Comparison of ENCODE assay signal across 8 cellular contexts in the genomic region with DNA sequence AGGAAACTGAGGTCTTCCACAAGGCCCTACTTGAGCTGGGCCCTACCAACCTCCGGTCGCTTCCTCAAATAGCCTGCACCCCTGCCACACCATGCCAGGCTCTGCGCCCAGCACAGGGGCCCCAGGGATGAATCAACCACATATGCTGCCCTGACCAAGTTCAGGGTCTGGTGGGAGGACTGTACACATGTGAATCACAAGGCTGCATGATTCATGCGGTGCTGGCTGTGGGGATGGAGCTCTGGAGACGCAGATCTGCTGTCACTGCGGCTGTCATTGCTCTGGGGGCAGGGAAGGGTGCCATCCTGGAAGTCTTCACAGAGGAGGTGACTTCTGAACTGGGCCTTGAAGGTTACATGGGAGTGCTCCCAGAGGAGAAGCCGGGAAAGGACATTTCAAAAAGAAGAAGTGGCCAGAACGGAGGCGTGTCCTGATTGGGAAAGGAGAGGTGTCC. TPM values are rescaled to one million over a fixed set of nuclear protein-coding genes. Genes with fewer than 3 reads are reported as not detected.
DNase-seq lines count a peak whose midpoint lies in the region; ATAC-seq and TF ChIP-seq lines count a peak whose summit lies in the region.

No MANE protein-coding gene starts in this region.

- H3K27ac Mint-ChIP-seq in activated naive CD4-positive, alpha-beta T cell treated with anti-CD3 and anti-CD28 coated beads, Interleukin-2, amount 10 ng/mL, durations not matched to agents 7 days and 5 days, result peak overlapping the region; percentile 86
- peak overlapping the region; percentile 81 for H3K27ac Mint-ChIP-seq in memory B cell

- TF ChIP-seq POLR2A in NB4 (IDR thresholded peaks at IDR 0.05; ENCODE audit: extremely low read depth, insufficient read length), result no peak

- H3K9me3 ChIP-seq in upper lobe of right lung, result no peaks in the 10 kb centered on the region

- DNase-seq in AG09319 (ENCODE audit: extremely low read depth, low read depth), result peak; percentile 42
- peak; percentile 94 for DNase-seq in NB4 (ENCODE audit: low read depth)
- peak; percentile 50 for DNase-seq in activated naive CD4-positive, alpha-beta T cell treated with anti-CD3 and anti-CD28 coated beads, Interleukin-2, amount 10 ng/mL, durations not matched to agents 7 days and 5 days
- no peak for DNase-seq in memory B cell (ENCODE audit: low spot score in 2 of 2)
- peak; percentile 83 for DNase-seq in upper lobe of right lung
- no peak for DNase-seq in NCI-H69 (lab: John Stamatoyannopoulos, UW)

- peak overlapping the region; percentile 19 for H3K27ac ChIP-seq in upper lobe of right lung

- no peaks in the 10 kb centered on the region for H3K9me3 Mint-ChIP-seq in activated naive CD4-positive, alpha-beta T cell treated with anti-CD3 and anti-CD28 coated beads, Interleukin-2, amount 10 ng/mL, durations not matched to agents 7 days and 5 days
- no peaks in the 10 kb centered on the region for H3K9me3 Mint-ChIP-seq in memory B cell

- CTCF ChIA-PET in activated naive CD4-positive, alpha-beta T cell treated with anti-CD3 and anti-CD28 coated beads, Interleukin-2, amount 10 ng/mL, durations not matched to agents 7 days and 5 days (lab: Charles Lee), result interaction anchor here (1.4 kb wide), 1 partner anchor 44 kb away, joined by 6 read pairs; no protein-coding TSS in a partner anchor

- no peaks in the 10 kb centered on the region for H3K27me3 ChIP-seq in upper lobe of right lung

- H3K4me1 ChIP-seq in upper lobe of right lung, result peaks cover 47% of the 10 kb centered on the region

- intact Hi-C loops in upper lobe of right lung (cut with DNase I), result no loop called here

- no peaks in the 10 kb centered on the region for H3K36me3 ChIP-seq in upper lobe of right lung

- no peak for ATAC-seq in memory B cell (ENCODE audit: low read depth)
- ATAC-seq in upper lobe of right lung, result peak; percentile 79
- no peak for ATAC-seq in GM18907 (IDR thresholded peaks at IDR 0.05; ENCODE audit: unreplicated experiment)
- no peak for ATAC-seq in HG03520 (IDR thresholded peaks at IDR 0.05; ENCODE audit: unreplicated experiment)

- H3K36me3 Mint-ChIP-seq in activated naive CD4-positive, alpha-beta T cell treated with anti-CD3 and anti-CD28 coated beads, Interleukin-2, amount 10 ng/mL, durations not matched to agents 7 days and 5 days, result peaks cover 80% of the 10 kb centered on the region
- peaks cover 31% of the 10 kb centered on the region for H3K36me3 Mint-ChIP-seq in memory B cell

- no peak overlapping the region for H3K4me3 ChIP-seq in NB4 (ENCODE audit: low read depth, low read length)
- no peak overlapping the region for H3K4me3 ChIP-seq in upper lobe of right lung

- no peak overlapping the region for H3K4me3 Mint-ChIP-seq in activated naive CD4-positive, alpha-beta T cell treated with anti-CD3 and anti-CD28 coated beads, Interleukin-2, amount 10 ng/mL, durations not matched to agents 7 days and 5 days
- H3K4me3 Mint-ChIP-seq in memory B cell, result no peak overlapping the region

- H3K4me1 Mint-ChIP-seq in activated naive CD4-positive, alpha-beta T cell treated with anti-CD3 and anti-CD28 coated beads, Interleukin-2, amount 10 ng/mL, durations not matched to agents 7 days and 5 days, result peaks cover 97% of the 10 kb centered on the region
- H3K4me1 Mint-ChIP-seq in memory B cell, result peaks cover 50% of the 10 kb centered on the region

- TF ChIP-seq CTCF in AG09319 (IDR thresholded peaks at IDR 0.05; ENCODE audit: low read depth, low read length) (no peak), NB4 (IDR thresholded peaks at IDR 0.05; ENCODE audit: low read depth, low read length) (no peak), upper lobe of right lung (IDR thresholded peaks at IDR 0.05) (no peak)

- H3K27me3 Mint-ChIP-seq in activated naive CD4-positive, alpha-beta T cell treated with anti-CD3 and anti-CD28 coated beads, Interleukin-2, amount 10 ng/mL, durations not matched to agents 7 days and 5 days, result no peaks in the 10 kb centered on the region
- no peaks in the 10 kb centered on the region for H3K27me3 Mint-ChIP-seq in memory B cell

RNA-seq across cellular contexts. Expression of gene CYTH4, which starts 21.5 kb away (rescaled TPM):
- total RNA-seq in upper lobe of right lung, result 37.9 TPM

RNA-seq across cellular contexts. Expression of gene RAC2, which starts 59.8 kb away (rescaled TPM):
- 107 TPM for total RNA-seq in upper lobe of right lung

Comparison
In these comparisons a context has a peak if more than half of its experiments do, and no peak if none do; other contexts are left out.
1. DNase-seq: peak in AG09319 (single experiment), NB4 (single experiment), activated naive CD4-positive, alpha-beta T cell treated with anti-CD3 and anti-CD28 coated beads, Interleukin-2, amount 10 ng/mL, durations not matched to agents 7 days and 5 days (single experiment) and upper lobe of right lung (single experiment); none in memory B cell (0 of 2) and NCI-H69 (single experiment).